In genomic region chr10:73857446-73857845, GRCh38 we compare ENCODE assay signal across 10 cellular contexts. TPM values are rescaled to one million over a fixed set of nuclear protein-coding genes. Genes with fewer than 3 reads are reported as not detected.
DNase-seq lines count a peak whose midpoint lies in the region; ATAC-seq and TF ChIP-seq lines count a peak whose summit lies in the region.
"Had no signal": no experiment of that assay in that cellular context is flagged by ENCODE, and none has a peak within 500 bp of the region (broad histone marks: within the 10 kb centered on the region; RNA-seq: fewer than 3 reads in every experiment).

No MANE protein-coding gene starts in this region.

- BruUV-seq in MCF 10A (replicated peaks; lab: Mats Ljungman, UMichigan), result no TSS peak

- peak overlapping the region; percentile 35 for H3K27ac Mint-ChIP-seq in MCF 10A (ENCODE audit: low read depth, unreplicated experiment)
- H3K27ac Mint-ChIP-seq: B cell had no signal

- H3K36me3 Mint-ChIP-seq in MCF 10A (ENCODE audit: insufficient read depth, unreplicated experiment), result peaks cover 26% of the 10 kb centered on the region

- CTCF ChIA-PET in MCF 10A (lab: Yijun Ruan, JAX), result interaction anchor here (1.9 to 2.5 kb wide), 2 partner anchors 8 to 29 kb away, joined by 5 to 11 read pairs; no protein-coding TSS in a partner anchor

- POLR2A ChIA-PET in MCF 10A (lab: Yijun Ruan, JAX), result no interaction called here

- no peak for DNase-seq in MCF 10A (ENCODE audit: unreplicated experiment)
- no peak for DNase-seq in breast epithelium (ENCODE audit: low spot score in 2 of 2)
- peak; percentile 26 for DNase-seq in SK-MEL-5 (ENCODE audit: low read depth, low spot score)
- no peak for DNase-seq in coronary artery (ENCODE audit: low spot score)
- DNase-seq in thoracic aorta (ENCODE audit: low spot score), result no peak
- no peak for DNase-seq in T-helper 9 cell
- no peak for DNase-seq in BE2C
- no peak for DNase-seq in NCI-H82 (lab: John Stamatoyannopoulos, UW)
- DNase-seq: body of pancreas had no signal

- no peak overlapping the region for H3K27ac ChIP-seq in breast epithelium
- H3K27ac ChIP-seq in coronary artery, result peak overlapping the region; percentile 60 to 66
- H3K27ac ChIP-seq in thoracic aorta, result peak overlapping the region; percentile 82 to 90
- H3K27ac ChIP-seq: body of pancreas had no signal

- no peak for ATAC-seq in thoracic aorta (ENCODE audit: insufficient number of reproducible peaks, low FRiP score, low read depth)
- ATAC-seq: body of pancreas had no signal

- TF ChIP-seq CTCF in MCF 10A (IDR thresholded peaks at IDR 0.05; ENCODE audit: unreplicated experiment) (no peak), breast epithelium (IDR thresholded peaks at IDR 0.05) (no peak), coronary artery (IDR thresholded peaks at IDR 0.05) (no peak), thoracic aorta (IDR thresholded peaks at IDR 0.05) (no peak), BE2C (IDR thresholded peaks at IDR 0.05; ENCODE audit: low read depth, low read length) (no peak)

- H3K27me3 Mint-ChIP-seq in MCF 10A (ENCODE audit: insufficient read depth, unreplicated experiment), result no peaks in the 10 kb centered on the region
- H3K27me3 Mint-ChIP-seq: B cell had no signal

- in situ Hi-C loops in SK-MEL-5 (cut with HindIII; ENCODE audit: low pct_unique_long_range_greater_than_20kb, low sequenced_read_pairs), result no loop called here

- no peaks in the 10 kb centered on the region for H3K36me3 ChIP-seq in breast epithelium
- H3K36me3 ChIP-seq in thoracic aorta, result peaks cover 24% of the 10 kb centered on the region
- H3K36me3 ChIP-seq in BE2C, result peaks cover 4% of the 10 kb centered on the region

- no peak overlapping the region for H3K4me3 ChIP-seq in breast epithelium
- H3K4me3 ChIP-seq in coronary artery, result peak overlapping the region; percentile 7
- H3K4me3 ChIP-seq in thoracic aorta, result no peak overlapping the region
- no peak overlapping the region for H3K4me3 ChIP-seq in BE2C (ENCODE audit: low read depth, low read length)
- H3K4me3 ChIP-seq: body of pancreas had no signal

- H3K4me1 ChIP-seq in breast epithelium, result no peaks in the 10 kb centered on the region
- H3K4me1 ChIP-seq in thoracic aorta (ENCODE audit: control insufficient read depth in 1 of 2, low read depth in 2 of 2), result peaks cover 43 to 99% of the 10 kb centered on the region in 2 donors
- no peaks in the 10 kb centered on the region for H3K4me1 ChIP-seq in BE2C
- H3K4me1 ChIP-seq: body of pancreas had no signal

- H3K27me3 ChIP-seq in breast epithelium (no peaks in the 10 kb centered on the region), thoracic aorta (replicated peaks; ENCODE audit: insufficient read depth) (no peaks in the 10 kb centered on the region), BE2C (no peaks in the 10 kb centered on the region)
- H3K27me3 ChIP-seq: body of pancreas had no signal

- TF ChIP-seq POLR2A in breast epithelium (IDR thresholded peaks at IDR 0.05), result no peak

- no peaks in the 10 kb centered on the region for H3K9me3 Mint-ChIP-seq in MCF 10A (ENCODE audit: unreplicated experiment)

- H3K4me3 Mint-ChIP-seq in MCF 10A (ENCODE audit: unreplicated experiment), result no peak overlapping the region
- H3K4me3 Mint-ChIP-seq: B cell had no signal

- no peaks in the 10 kb centered on the region for H3K9me3 ChIP-seq in breast epithelium
- H3K9me3 ChIP-seq in thoracic aorta, result no peaks in the 10 kb centered on the region
- H3K9me3 ChIP-seq in BE2C, result no peaks in the 10 kb centered on the region
- H3K9me3 ChIP-seq: body of pancreas had no signal

- intact Hi-C loops in MCF 10A (cut with micrococcal nuclease), result no loop called here
- intact Hi-C loops in breast epithelium (cut with DNase I; ENCODE audit: low total_unique reads), result no loop called here

- no peaks in the 10 kb centered on the region for H3K4me1 Mint-ChIP-seq in MCF 10A (ENCODE audit: insufficient read depth, unreplicated experiment)

RNA-seq across cellular contexts. Expression of gene CAMK2G, which starts 16.9 kb away (rescaled TPM):
- total RNA-seq in MCF 10A (2022) (10.9 and 13.7 TPM in 2 replicates), breast epithelium (10 to 100 TPM; 22.6 to 28.0 (median 27.2) TPM), thoracic aorta (100 to 1,000 TPM in 1 of 2 donors, 10 to 100 TPM in 1; 78.8 to 149 TPM)
- total RNA-seq in SK-MEL-5 (2014; rRNA removed; shearing (Covaris generic)), result 8.9 and 12.2 TPM in 2 replicates
- 12.3 and 12.7 TPM in 2 replicates for polyA plus RNA-seq in SK-MEL-5 (2015; cell fraction: cytosol; rRNA removed)
- 45.5 and 46.1 TPM in 2 replicates for polyA plus RNA-seq in SK-MEL-5 (2015; cell fraction: nucleus; rRNA removed)
- 15.9 TPM for polyA plus RNA-seq in BE2C (2012; ENCODE audit: insufficient read depth, insufficient read length, low read depth)

RNA-seq across cellular contexts. Expression of gene NDST2, which starts 46.0 kb away (rescaled TPM):
- total RNA-seq in MCF 10A (2022) (22.9 and 25.2 TPM in 2 replicates), breast epithelium (10 to 100 TPM; 30.7 to 37.7 (median 33.8) TPM), thoracic aorta (10 to 100 TPM; 55.0 to 78.2 TPM)
- total RNA-seq in SK-MEL-5 (2014; rRNA removed; shearing (Covaris generic)), result 5.4 and 11.3 TPM in 2 replicates
- 15.9 and 20.1 TPM in 2 replicates for polyA plus RNA-seq in SK-MEL-5 (2015; cell fraction: cytosol; rRNA removed)
- 41.6 and 46.9 TPM in 2 replicates for polyA plus RNA-seq in SK-MEL-5 (2015; cell fraction: nucleus; rRNA removed)
- polyA plus RNA-seq in BE2C (2012; ENCODE audit: insufficient read depth, insufficient read length, low read depth), result 35.6 TPM

RNA-seq across cellular contexts. Expression of gene PLAU, which starts 53.5 kb away (rescaled TPM):
- 17.3 and 30.6 TPM in 2 replicates for total RNA-seq in MCF 10A (2022)
- 10 to 100 TPM in 1 of 3 donors, 1 to 10 TPM in 2; 4.2 to 11.0 (median 5.2) TPM for total RNA-seq in breast epithelium
- 0.05 TPM in 1 of 2 replicates, not detected in the other for total RNA-seq in SK-MEL-5 (2014; rRNA removed; shearing (Covaris generic))
- polyA plus RNA-seq in SK-MEL-5 (2015; cell fraction: cytosol; rRNA removed), result not detected in 2 replicates
- not detected in 2 replicates for polyA plus RNA-seq in SK-MEL-5 (2015; cell fraction: nucleus; rRNA removed)
- 100 to 1,000 TPM in 1 of 2 donors, 1 to 10 TPM in 1; 8.1 to 100 TPM for total RNA-seq in thoracic aorta
- polyA plus RNA-seq in BE2C (2012; ENCODE audit: insufficient read depth, insufficient read length, low read depth), result not detected
- total RNA-seq: B cell had no signal

Comparison
In these comparisons a context has a peak if more than half of its experiments do, and no peak if none do; other contexts are left out.
1. H3K27ac ChIP-seq: peak in coronary artery (2 of 2) and thoracic aorta (2 of 2); none in breast epithelium (0 of 2).